13 cellular contexts compared by ENCODE assay signal in genomic region chr3:112002458-112002971, GRCh38. TPM values are rescaled to one million over a fixed set of nuclear protein-coding genes. Genes with fewer than 3 reads are reported as not detected.
DNase-seq lines count a peak whose midpoint lies in the region; ATAC-seq and TF ChIP-seq lines count a peak whose summit lies in the region.
"Had no signal": no experiment of that assay in that cellular context is flagged by ENCODE, and none has a peak within 500 bp of the region (broad histone marks: within the 10 kb centered on the region; RNA-seq: fewer than 3 reads in every experiment).

No MANE protein-coding gene starts in this region.

- no peak for TF ChIP-seq POLR2A in ovary (IDR thresholded peaks at IDR 0.05)

- no peaks in the 10 kb centered on the region for H3K36me3 ChIP-seq in CD4-positive, CD25-positive, alpha-beta regulatory T cell (ENCODE audit: control insufficient read depth, insufficient read depth, low read length)
- H3K36me3 ChIP-seq in PC-3 (ENCODE audit: low read depth, low read length): no peaks in the 10 kb centered on the region
- no peaks in the 10 kb centered on the region for H3K36me3 ChIP-seq in ovary
- H3K36me3 ChIP-seq: BE2C had no signal

- no peaks in the 10 kb centered on the region for H4K20me1 ChIP-seq in PC-3 (ENCODE audit: low read length)

- H3K4me3 Mint-ChIP-seq in CD4-positive, CD25-positive, alpha-beta regulatory T cell: peak overlapping the region in 2 of 4 donors; percentile 0 to 14
- H3K4me3 Mint-ChIP-seq in activated naive CD8-positive, alpha-beta T cell treated with anti-CD3 and anti-CD28 coated beads for 36 hours: peak overlapping the region; percentile 27

- H3K79me2 ChIP-seq in PC-3 (ENCODE audit: low read length): no peaks in the 10 kb centered on the region

- H3K4me1 Mint-ChIP-seq in CD4-positive, CD25-positive, alpha-beta regulatory T cell: peaks cover 13 to 30% (median 27%) of the 10 kb centered on the region in 4 donors
- H3K4me1 Mint-ChIP-seq in activated naive CD8-positive, alpha-beta T cell treated with anti-CD3 and anti-CD28 coated beads for 36 hours: peaks cover 54% of the 10 kb centered on the region

- H3K9ac ChIP-seq in PC-3 (ENCODE audit: low read length): no peak overlapping the region; the same call in 1 of the 2 replicates

- no peak overlapping the region for H3K4me3 ChIP-seq in CD4-positive, CD25-positive, alpha-beta regulatory T cell (ENCODE audit: low read depth, low read length)
- H3K4me3 ChIP-seq in PC-3 (ENCODE audit: low read length) (no peak overlapping the region), ovary (no peak overlapping the region)

- H2AFZ ChIP-seq in PC-3 (ENCODE audit: low read length): no peak overlapping the region

- H3K9me3 Mint-ChIP-seq in CD4-positive, CD25-positive, alpha-beta regulatory T cell: no peaks in the 10 kb centered on the region
- H3K9me3 Mint-ChIP-seq in activated naive CD8-positive, alpha-beta T cell treated with anti-CD3 and anti-CD28 coated beads for 36 hours: no peaks in the 10 kb centered on the region

- TF ChIP-seq CTCF in PC-3 (conservative IDR thresholded peaks at IDR 0.05; ENCODE audit: low read depth, low read length) (no peak), omental fat pad (IDR thresholded peaks at IDR 0.05) (no peak), ovary (IDR thresholded peaks at IDR 0.05) (no peak)

- no peak for DNase-seq in CD4-positive, CD25-positive, alpha-beta regulatory T cell
- DNase-seq in PC-3 (peak; percentile 91), omental fat pad (ENCODE audit: low spot score) (no peak), ovary (no peak)
- peak; percentile 43 for DNase-seq in activated naive CD8-positive, alpha-beta T cell treated with anti-CD3 and anti-CD28 coated beads for 36 hours
- DNase-seq: BE2C, NCI-H1436 had no signal

- H3K27ac Mint-ChIP-seq in CD4-positive, CD25-positive, alpha-beta regulatory T cell: peak overlapping the region; percentile 56 to 82 (median 67)
- H3K27ac Mint-ChIP-seq in activated naive CD8-positive, alpha-beta T cell treated with anti-CD3 and anti-CD28 coated beads for 36 hours: peak overlapping the region; percentile 88

- no peaks in the 10 kb centered on the region for H3K36me3 Mint-ChIP-seq in CD4-positive, CD25-positive, alpha-beta regulatory T cell
- no peaks in the 10 kb centered on the region for H3K36me3 Mint-ChIP-seq in activated naive CD8-positive, alpha-beta T cell treated with anti-CD3 and anti-CD28 coated beads for 36 hours

- no peak for TF ChIP-seq EP300 in ovary (IDR thresholded peaks at IDR 0.05)

- H3K4me2 ChIP-seq in PC-3 (ENCODE audit: low read length): peak overlapping the region; percentile 41

- no peaks in the 10 kb centered on the region for H3K9me3 ChIP-seq in CD4-positive, CD25-positive, alpha-beta regulatory T cell (ENCODE audit: control insufficient read depth in 2 of 2, low read length in 2 of 2)
- H3K9me3 ChIP-seq in PC-3 (ENCODE audit: low read length): no peaks in the 10 kb centered on the region
- H3K9me3 ChIP-seq in ovary: no peaks in the 10 kb centered on the region
- H3K9me3 ChIP-seq: BE2C had no signal

- CTCF ChIA-PET in PC-3 (lab: Charles Lee): interaction anchor here (0.7 kb wide), 1 partner anchor 265 kb away, joined by 3 read pairs; no protein-coding TSS in a partner anchor

- H3K4me1 ChIP-seq in CD4-positive, CD25-positive, alpha-beta regulatory T cell (ENCODE audit: control insufficient read depth, insufficient read depth, low read length, poor library complexity, severe bottlenecking): peaks cover 13% of the 10 kb centered on the region
- H3K4me1 ChIP-seq in PC-3 (ENCODE audit: insufficient read depth, low read length) (peaks cover 46% of the 10 kb centered on the region), ovary (ENCODE audit: insufficient read depth) (peaks cover 2% of the 10 kb centered on the region)
- H3K4me1 ChIP-seq: BE2C had no signal

- WGBS in ovary, 3 donors: 64 to 66% (median 66%) methylated on average over 7 of the region's 7 CpGs

- no peak overlapping the region for H3K27ac ChIP-seq in CD4-positive, CD25-positive, alpha-beta regulatory T cell (ENCODE audit: insufficient read depth, low read length, poor library complexity, severe bottlenecking)
- H3K27ac ChIP-seq in PC-3 (ENCODE audit: low read length) (peak overlapping the region; percentile 66), ovary (no peak overlapping the region)

- H3F3A ChIP-seq in PC-3 (ENCODE audit: low read length, unreplicated experiment): peaks cover 4% of the 10 kb centered on the region

- BruUV-seq in PC-3 (replicated peaks; lab: Mats Ljungman, UMichigan): no TSS peak

- intact Hi-C loops in PC-3 (cut with micrococcal nuclease): no loop called here
- intact Hi-C loops in ovary (cut with DNase I): no loop called here

- POLR2A ChIA-PET in PC-3 (lab: Charles Lee; ENCODE audit: unreplicated experiment): no interaction called here

- ATAC-seq in CD4-positive, CD25-positive, alpha-beta regulatory T cell (ENCODE audit: low read depth in 2 of 2): peak; percentile 23 to 32
- peak; percentile 68 for ATAC-seq in PC-3
- ATAC-seq in omental fat pad (ENCODE audit: low FRiP score): peak; percentile 45
- no peak for ATAC-seq in HG02588 (IDR thresholded peaks at IDR 0.05; ENCODE audit: unreplicated experiment)
- no peak for ATAC-seq in HG02840 (IDR thresholded peaks at IDR 0.05; ENCODE audit: low FRiP score, unreplicated experiment)
- ATAC-seq in GM19397 (IDR thresholded peaks at IDR 0.05; ENCODE audit: unreplicated experiment): no peak
- ATAC-seq: Right ventricle myocardium inferior had no signal

- no peaks in the 10 kb centered on the region for H3K27me3 ChIP-seq in CD4-positive, CD25-positive, alpha-beta regulatory T cell (ENCODE audit: control insufficient read depth, insufficient read depth, low read length)
- no peaks in the 10 kb centered on the region for H3K27me3 ChIP-seq in PC-3 (ENCODE audit: low read length)
- no peaks in the 10 kb centered on the region for H3K27me3 ChIP-seq in ovary
- H3K27me3 ChIP-seq: BE2C had no signal

- no peaks in the 10 kb centered on the region for H3K9me2 ChIP-seq in PC-3 (replicated peaks; ENCODE audit: low read length)

- no peaks in the 10 kb centered on the region for H3K27me3 Mint-ChIP-seq in CD4-positive, CD25-positive, alpha-beta regulatory T cell
- no peaks in the 10 kb centered on the region for H3K27me3 Mint-ChIP-seq in activated naive CD8-positive, alpha-beta T cell treated with anti-CD3 and anti-CD28 coated beads for 36 hours

RNA-seq across cellular contexts. Expression of gene TAGLN3, which starts 3.8 kb away (rescaled TPM):
- not detected for total RNA-seq in CD4-positive, CD25-positive, alpha-beta regulatory T cell
- not detected for polyA plus RNA-seq in CD4-positive, CD25-positive, alpha-beta regulatory T cell
- total RNA-seq in PC-3 (2014; rRNA removed): 2.6 and 4.3 TPM in 2 replicates
- under 1 TPM; 0.31 to 0.48 TPM for total RNA-seq in activated naive CD8-positive, alpha-beta T cell treated with anti-CD3 and anti-CD28 coated beads for 36 hours
- under 1 TPM in 1 of 4 donors, not detected in 3; 0.65 TPM for total RNA-seq in omental fat pad
- not detected for total RNA-seq in ovary
- polyA plus RNA-seq in ovary: under 1 TPM in 1 of 2 donors, not detected in 1; 0.19 TPM
- total RNA-seq: pulmonary artery endothelial cell, Right ventricle myocardium inferior, subcutaneous adipose tissue had no signal

RNA-seq across cellular contexts. Expression of gene ABHD10, which starts 23.7 kb away (rescaled TPM):
- total RNA-seq in CD4-positive, CD25-positive, alpha-beta regulatory T cell: 18.8 TPM
- 10 to 100 TPM; 23.1 to 37.2 (median 35.1) TPM for polyA plus RNA-seq in CD4-positive, CD25-positive, alpha-beta regulatory T cell
- total RNA-seq in PC-3 (2014; rRNA removed) (29.1 and 45.0 TPM in 2 replicates), omental fat pad (10 to 100 TPM in 3 of 4 donors, 1 to 10 TPM in 1; 9.5 to 27.4 (median 17.3) TPM), ovary (10 to 100 TPM; 18.2 to 37.0 (median 27.9) TPM)
- total RNA-seq in activated naive CD8-positive, alpha-beta T cell treated with anti-CD3 and anti-CD28 coated beads for 36 hours: 10 to 100 TPM; 56.2 to 57.8 TPM
- 10 to 100 TPM; 20.5 to 36.4 TPM for polyA plus RNA-seq in ovary

RNA-seq across cellular contexts. Expression of gene TMPRSS7, which starts 32.0 kb away (rescaled TPM):
- total RNA-seq in CD4-positive, CD25-positive, alpha-beta regulatory T cell: not detected
- not detected for polyA plus RNA-seq in CD4-positive, CD25-positive, alpha-beta regulatory T cell
- 0.33 TPM in 1 of 2 replicates, not detected in the other for total RNA-seq in PC-3 (2014; rRNA removed)
- total RNA-seq in activated naive CD8-positive, alpha-beta T cell treated with anti-CD3 and anti-CD28 coated beads for 36 hours: not detected
- total RNA-seq in omental fat pad: not detected
- under 1 TPM in 1 of 7 donors, not detected in 6; 0.34 TPM for total RNA-seq in ovary
- not detected for polyA plus RNA-seq in ovary
- total RNA-seq: pulmonary artery endothelial cell, Right ventricle myocardium inferior, subcutaneous adipose tissue had no signal

Comparison
In these comparisons a context has a peak if more than half of its experiments do, and no peak if none do; other contexts are left out.
1. ATAC-seq: peak in CD4-positive, CD25-positive, alpha-beta regulatory T cell (2 of 2), PC-3 (single experiment) and omental fat pad (single experiment); none in HG02588 (single experiment), HG02840 (single experiment) and GM19397 (single experiment).
2. DNase-seq: peak in PC-3 (single experiment) and activated naive CD8-positive, alpha-beta T cell treated with anti-CD3 and anti-CD28 coated beads for 36 hours (single experiment); none in CD4-positive, CD25-positive, alpha-beta regulatory T cell (0 of 3), omental fat pad (single experiment) and ovary (0 of 5).